8 cellular contexts compared by ENCODE assay signal in genomic region chrX:150568320-150569154, GRCh38. TPM values are rescaled to one million over a fixed set of nuclear protein-coding genes. Genes with fewer than 3 reads are reported as not detected.
DNase-seq lines count a peak whose midpoint lies in the region; ATAC-seq and TF ChIP-seq lines count a peak whose summit lies in the region.

TSS of gene MTM1 (plus strand) at chrX:150568621. CDS start at chrX:150592615, 23,994 bp downstream.

- in situ Hi-C loops in G401 (cut with HindIII; ENCODE audit: low sequenced_read_pairs) = no loop called here

- no peaks in the 10 kb centered on the region for H3K9me2 ChIP-seq in MM.1S (replicated peaks; ENCODE audit: insufficient read depth, low read length)

- peak within 1 kb of the TSS; percentile 65 for H3K9ac ChIP-seq in MM.1S (ENCODE audit: low read length)

- peaks cover 0 to 17% of the 10 kb centered on the region in 2 donors for H3K27me3 Mint-ChIP-seq in natural killer cell treated with Interleukin-12 subunit alpha and Interleukin-12 subunit beta and Interleukin-15 and Interleukin-18, amount 100 ng/mL, for 72 hours

- H3K4me3 Mint-ChIP-seq in natural killer cell treated with Interleukin-12 subunit alpha and Interleukin-12 subunit beta and Interleukin-15 and Interleukin-18, amount 100 ng/mL, for 72 hours = peak within 1 kb of the TSS; percentile 77

- H3K36me3 Mint-ChIP-seq in natural killer cell treated with Interleukin-12 subunit alpha and Interleukin-12 subunit beta and Interleukin-15 and Interleukin-18, amount 100 ng/mL, for 72 hours = no peaks in the 10 kb centered on the region

- H3K27ac Mint-ChIP-seq in natural killer cell treated with Interleukin-12 subunit alpha and Interleukin-12 subunit beta and Interleukin-15 and Interleukin-18, amount 100 ng/mL, for 72 hours = peak within 1 kb of the TSS in 1 of 2 donors; percentile 46

- peaks cover 3% of the 10 kb centered on the region for H3F3A ChIP-seq in MM.1S (ENCODE audit: insufficient read depth, low read length)

- peak within 1 kb of the TSS; percentile 43 for H2AFZ ChIP-seq in MM.1S (ENCODE audit: low read length)

- no peaks in the 10 kb centered on the region for H3K36me3 ChIP-seq in MM.1S (replicated peaks; ENCODE audit: insufficient read depth, low read length)

- no peaks in the 10 kb centered on the region for H4K20me1 ChIP-seq in MM.1S (ENCODE audit: insufficient read depth, low read length)

- H3K4me3 ChIP-seq in MM.1S (ENCODE audit: low read length) (peak within 1 kb of the TSS; percentile 71), fibroblast of the aortic adventitia (ENCODE audit: low read depth, low read length) (peak within 1 kb of the TSS; percentile 75)

- peak within 1 kb of the TSS; percentile 49; the same call in 1 of the 2 replicates for H3K27ac ChIP-seq in MM.1S (ENCODE audit: low read length)

- H3K27me3 ChIP-seq in MM.1S (replicated peaks; ENCODE audit: insufficient read depth, low read length) = no peaks in the 10 kb centered on the region

- peaks cover 16 to 32% of the 10 kb centered on the region in 2 donors for H3K4me1 Mint-ChIP-seq in natural killer cell treated with Interleukin-12 subunit alpha and Interleukin-12 subunit beta and Interleukin-15 and Interleukin-18, amount 100 ng/mL, for 72 hours (ENCODE audit: low read depth in 2 of 2)

- no peak for TF ChIP-seq CTCF in MM.1S (IDR thresholded peaks at IDR 0.05; ENCODE audit: low read length)
- no peak for TF ChIP-seq CTCF in fibroblast of the aortic adventitia (IDR thresholded peaks at IDR 0.05; ENCODE audit: insufficient read depth, low read length)

- no peaks in the 10 kb centered on the region for H3K9me3 ChIP-seq in MM.1S (replicated peaks; ENCODE audit: insufficient read depth, low read length)

- no peaks in the 10 kb centered on the region for H3K9me3 Mint-ChIP-seq in natural killer cell treated with Interleukin-12 subunit alpha and Interleukin-12 subunit beta and Interleukin-15 and Interleukin-18, amount 100 ng/mL, for 72 hours

- DNase-seq in G401 (ENCODE audit: low spot score) = peak; percentile 94
- DNase-seq in HCEC 1CT = peak; percentile 95
- DNase-seq in MM.1S = peak; percentile 95
- DNase-seq in SHP77 treated with DMSO at 0.1 percent for 48 hours (lab: John Stamatoyannopoulos, UW) = peak; percentile 70
- peak; percentile 96 for DNase-seq in activated effector memory CD4-positive, alpha-beta T cell treated with anti-CD3 and anti-CD28 coated beads, Interleukin-2, amount 50 U/mL, for 16 hours
- DNase-seq in fibroblast of the aortic adventitia (ENCODE audit: low read depth) = peak; percentile 92
- DNase-seq in natural killer cell treated with Interleukin-12 subunit alpha and Interleukin-12 subunit beta and Interleukin-15 and Interleukin-18, amount 100 ng/mL, for 72 hours (ENCODE audit: low spot score) = peak; percentile 93
- DNase-seq in stimulated activated naive CD4-positive, alpha-beta T cell treated with Interleukin-2 at 50 U/mL for 16 hours (lab: John Stamatoyannopoulos, UW) = peak; percentile 92

- peaks cover 8% of the 10 kb centered on the region; the same call in 1 of the 2 replicates for H3K4me1 ChIP-seq in MM.1S (ENCODE audit: low read length)

- ATAC-seq in natural killer cell treated with Interleukin-12 subunit alpha and Interleukin-12 subunit beta and Interleukin-15 and Interleukin-18, amount 100 ng/mL, for 72 hours = peak; percentile 96

- peaks cover 39% of the 10 kb centered on the region for H3K79me2 ChIP-seq in MM.1S (ENCODE audit: low read length)

- H3K4me2 ChIP-seq in MM.1S (ENCODE audit: low read depth, low read length) = peak within 1 kb of the TSS; percentile 72

RNA-seq across cellular contexts. Expression of gene MTM1, which starts in this region (rescaled TPM):
- 4.1 and 9.4 TPM in 2 replicates for total RNA-seq in G401 (2014; rRNA removed; shearing (Covaris generic))
- total RNA-seq in fibroblast of the aortic adventitia (ENCODE audit: low replicate concordance) = 9.1 and 10.8 TPM in 2 replicates
- 10 to 100 TPM in 1 of 2 donors, 1 to 10 TPM in 1; 9.1 to 10.8 TPM for total RNA-seq in natural killer cell treated with Interleukin-12 subunit alpha and Interleukin-12 subunit beta and Interleukin-15 and Interleukin-18, amount 100 ng/mL, for 72 hours

Comparison
In these comparisons a context has a peak if more than half of its experiments do, and no peak if none do; other contexts are left out.
1. Peak in every context shown above with its lines: DNase-seq, ATAC-seq, H3K4me3 ChIP-seq and H3K27ac ChIP-seq.